1 cellular context compared by ENCODE assay signal in the genomic region with DNA sequence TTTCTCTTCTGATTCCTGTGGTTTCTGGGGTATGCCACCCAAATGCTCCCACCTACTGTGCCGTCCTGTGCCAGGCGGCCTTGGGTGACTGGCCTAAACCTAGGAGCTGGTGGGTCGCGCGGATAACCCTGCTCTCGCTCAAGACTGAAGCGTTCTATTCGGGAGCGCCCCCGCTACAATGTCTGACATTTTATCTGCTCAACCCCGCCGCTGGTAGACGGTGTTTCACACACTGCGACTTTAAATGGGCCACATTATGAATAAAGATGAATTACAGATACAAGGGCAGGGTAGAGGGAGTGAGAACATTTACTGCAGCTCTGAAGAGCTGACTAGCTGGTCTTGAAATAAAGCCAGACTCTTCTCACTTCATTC.
TF ChIP-seq lines count a peak whose summit lies in the region.

No MANE protein-coding gene starts in this region.

TF ChIP-seq in IMR-90, 13 proteins besides CTCF, POLR2A, EP300 and RAD21 (continued from another document):
- TF ChIP-seq SMC3 (IDR thresholded peaks at IDR 0.05; ENCODE audit: low read depth, low read length) (no peak), MXI1 (IDR thresholded peaks at IDR 0.05; ENCODE audit: borderline replicate concordance, low read depth, low read length) (no peak), FOS (IDR thresholded peaks at IDR 0.05; ENCODE audit: low read depth, low read length) (no peak), RCOR1 (IDR thresholded peaks at IDR 0.05; ENCODE audit: insufficient replicate concordance, low read length) (no peak), NFE2L2 (IDR thresholded peaks at IDR 0.05; ENCODE audit: low read depth, low read length) (no peak), CHD1 (IDR thresholded peaks at IDR 0.05; ENCODE audit: low read depth, low read length) (no peak)
- TF ChIP-seq, protein P1, sequence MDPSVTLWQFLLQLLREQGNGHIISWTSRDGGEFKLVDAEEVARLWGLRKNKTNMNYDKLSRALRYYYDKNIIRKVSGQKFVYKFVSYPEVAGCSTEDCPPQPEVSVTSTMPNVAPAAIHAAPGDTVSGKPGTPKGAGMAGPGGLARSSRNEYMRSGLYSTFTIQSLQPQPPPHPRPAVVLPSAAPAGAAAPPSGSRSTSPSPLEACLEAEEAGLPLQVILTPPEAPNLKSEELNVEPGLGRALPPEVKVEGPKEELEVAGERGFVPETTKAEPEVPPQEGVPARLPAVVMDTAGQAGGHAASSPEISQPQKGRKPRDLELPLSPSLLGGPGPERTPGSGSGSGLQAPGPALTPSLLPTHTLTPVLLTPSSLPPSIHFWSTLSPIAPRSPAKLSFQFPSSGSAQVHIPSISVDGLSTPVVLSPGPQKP (IDR thresholded peaks at IDR 0.05; ENCODE audit: borderline replicate concordance, low read depth, low read length), result no peak
- TF ChIP-seq, protein P2, sequence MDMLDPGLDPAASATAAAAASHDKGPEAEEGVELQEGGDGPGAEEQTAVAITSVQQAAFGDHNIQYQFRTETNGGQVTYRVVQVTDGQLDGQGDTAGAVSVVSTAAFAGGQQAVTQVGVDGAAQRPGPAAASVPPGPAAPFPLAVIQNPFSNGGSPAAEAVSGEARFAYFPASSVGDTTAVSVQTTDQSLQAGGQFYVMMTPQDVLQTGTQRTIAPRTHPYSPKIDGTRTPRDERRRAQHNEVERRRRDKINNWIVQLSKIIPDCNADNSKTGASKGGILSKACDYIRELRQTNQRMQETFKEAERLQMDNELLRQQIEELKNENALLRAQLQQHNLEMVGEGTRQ (IDR thresholded peaks at IDR 0.05; ENCODE audit: low read depth, low read length), result no peak
TF ChIP-seq in IMR-90: peak in this region for 0.
